ENCODE assay signal across 2 cellular contexts in genomic region chr3:174442317-174442682, GRCh38.
TF ChIP-seq lines count a peak whose summit lies in the region.

No MANE protein-coding gene starts in this region.

TF ChIP-seq in IMR-90, 13 proteins besides CTCF, POLR2A, EP300 and RAD21:
- TF ChIP-seq BHLHE40 (IDR thresholded peaks at IDR 0.05; ENCODE audit: low read depth, low read length) (no peak), CEBPB (IDR thresholded peaks at IDR 0.05; ENCODE audit: low read depth, low read length) (peak; percentile 33; the same call in 1 of the 2 replicates), RFX5 (IDR thresholded peaks at IDR 0.05; ENCODE audit: low read depth, low read length) (no peak)

TF ChIP-seq in H1, 55 proteins besides CTCF, POLR2A, EP300 and RAD21:
- TF ChIP-seq CBX8 (IDR thresholded peaks at IDR 0.05; ENCODE audit: borderline replicate concordance, low read depth, low read length) (no peak), RFX5 (IDR thresholded peaks at IDR 0.05; ENCODE audit: borderline replicate concordance, low read depth, low read length) (no peak), EGR1 (IDR thresholded peaks at IDR 0.05; ENCODE audit: borderline replicate concordance, low read depth, low read length) (no peak), CHD7 (IDR thresholded peaks at IDR 0.05; ENCODE audit: insufficient replicate concordance, low read length) (no peak), HDAC6 (IDR thresholded peaks at IDR 0.05; ENCODE audit: low read depth, low read length) (no peak), CEBPB (IDR thresholded peaks at IDR 0.05; ENCODE audit: low read depth, low read length) (no peak), SIRT6 (IDR thresholded peaks at IDR 0.05; ENCODE audit: low read length) (no peak), CHD1 (IDR thresholded peaks at IDR 0.05; ENCODE audit: low read depth, low read length) (no peak), CHD2 (IDR thresholded peaks at IDR 0.05; ENCODE audit: low read length) (no peak)
